8 cellular contexts compared by ENCODE assay signal in genomic region chr12:121535150-121536057, GRCh38. TPM values are rescaled to one million over a fixed set of nuclear protein-coding genes. Genes with fewer than 3 reads are reported as not detected.
DNase-seq lines count a peak whose midpoint lies in the region; ATAC-seq and TF ChIP-seq lines count a peak whose summit lies in the region.

No MANE protein-coding gene starts in this region.

- no peak for DNase-seq in BJ (ENCODE audit: low read depth)
- DNase-seq in dorsolateral prefrontal cortex, result no peak
- no peak for DNase-seq in nephron progenitor cell
- no peak for DNase-seq in DMS 273 (lab: John Stamatoyannopoulos, UW; ENCODE audit: unreplicated experiment)
- DNase-seq in superior temporal gyrus (ENCODE audit: extremely low spot score), result no peak

- H3K9me3 Mint-ChIP-seq in nephron progenitor cell, result no peaks in the 10 kb centered on the region

- ATAC-seq in GM18502 (IDR thresholded peaks at IDR 0.05; ENCODE audit: poor library complexity, unreplicated experiment) (no peak), GM21723 (IDR thresholded peaks at IDR 0.05; ENCODE audit: unreplicated experiment) (no peak)

- H3K27me3 ChIP-seq in BJ (ENCODE audit: control insufficient read depth, insufficient read depth, low read length) (no peaks in the 10 kb centered on the region), KMS-11 (ENCODE audit: insufficient read depth, low read depth) (no peaks in the 10 kb centered on the region), dorsolateral prefrontal cortex (no peaks in the 10 kb centered on the region)

- H3K27me3 Mint-ChIP-seq in nephron progenitor cell (ENCODE audit: low read depth, poor library complexity), result peaks cover 9% of the 10 kb centered on the region

- H4K20me1 ChIP-seq in KMS-11 (ENCODE audit: insufficient read depth), result no peaks in the 10 kb centered on the region

- TF ChIP-seq CTCF in BJ (IDR thresholded peaks at IDR 0.05; ENCODE audit: insufficient read depth, low read depth, low read length), result no peak
- no peak for TF ChIP-seq CTCF in KMS-11 (conservative IDR thresholded peaks at IDR 0.05; ENCODE audit: low read depth, low read length)
- no peak for TF ChIP-seq CTCF in dorsolateral prefrontal cortex (IDR thresholded peaks at IDR 0.05 in 54 of 56, conservative IDR thresholded peaks at IDR 0.05 in 2 of 56; ENCODE audit: low read depth in 1 of 56, partially characterized antibody in 56 of 56)
- no peak for TF ChIP-seq CTCF in nephron progenitor cell (IDR thresholded peaks at IDR 0.05)

- H3K4me3 Mint-ChIP-seq in nephron progenitor cell, result peak overlapping the region; percentile 83

- H3K27ac Mint-ChIP-seq in nephron progenitor cell, result no peak overlapping the region

- peak overlapping the region; percentile 75; the same call in 1 of the 2 replicates for H3K9ac ChIP-seq in KMS-11

- H3K4me1 Mint-ChIP-seq in nephron progenitor cell, result peaks cover 72% of the 10 kb centered on the region

- CTCF ChIA-PET in BJ (lab: Yijun Ruan, JAX), result interaction anchor here (0.6 to 2.6 kb wide), 4 partner anchors 40 to 1528 kb away, joined by 3 to 11 read pairs (median 8); partner anchors contain the start of gene MORN3

- H3K4me3 ChIP-seq in BJ (ENCODE audit: low read depth, low read length) (peak overlapping the region; percentile 40), KMS-11 (IDR thresholded peaks at IDR 0.05; ENCODE audit: insufficient read depth, low read depth, low read length) (no peak overlapping the region), dorsolateral prefrontal cortex (peak overlapping the region; percentile 54 to 92 (median 76))

- peak overlapping the region; percentile 54 for H2AFZ ChIP-seq in KMS-11 (ENCODE audit: low read depth)

- peak overlapping the region; percentile 83 for H3K27ac ChIP-seq in KMS-11
- H3K27ac ChIP-seq in dorsolateral prefrontal cortex, result peak overlapping the region in 56 of 59 donors; percentile 16 to 96 (median 88)

- peak overlapping the region; percentile 71 for H3K4me2 ChIP-seq in KMS-11

- intact Hi-C loops in dorsolateral prefrontal cortex (cut with DNase I), result loop anchor here in 1 of 2 donors (5.0 kb wide), 1 partner anchor 42 kb away; no protein-coding TSS in a partner anchor

- POLR2A ChIA-PET in BJ (lab: Charles Lee), result no interaction called here

- peaks cover 42% of the 10 kb centered on the region for H3K36me3 Mint-ChIP-seq in nephron progenitor cell (ENCODE audit: low read depth)

- H3K4me1 ChIP-seq in KMS-11 (ENCODE audit: low read depth, poor library complexity, severe bottlenecking), result peaks cover 23% of the 10 kb centered on the region

- no peaks in the 10 kb centered on the region for H3K79me2 ChIP-seq in KMS-11 (ENCODE audit: insufficient read depth, low read depth)

- no peaks in the 10 kb centered on the region; the same call in 1 of the 2 replicates for H3K36me3 ChIP-seq in BJ (ENCODE audit: control insufficient read depth, insufficient read depth, low read length)
- H3K36me3 ChIP-seq in KMS-11 (ENCODE audit: insufficient read depth), result no peaks in the 10 kb centered on the region

RNA-seq across cellular contexts. Expression of gene KDM2B, which starts 45.4 kb away (rescaled TPM):
- polyA plus RNA-seq in BJ (2011; rRNA removed), result 7.9 and 15.0 TPM in 2 replicates
- 15.6 and 22.4 TPM in 2 replicates for polyA minus RNA-seq in BJ (2011; rRNA and poly(A)+ RNA removed)
- 10 to 100 TPM; 32.1 to 60.8 (median 45.3) TPM for total RNA-seq in dorsolateral prefrontal cortex
